ENCODE assay signal across 10 cellular contexts in the genomic region with DNA sequence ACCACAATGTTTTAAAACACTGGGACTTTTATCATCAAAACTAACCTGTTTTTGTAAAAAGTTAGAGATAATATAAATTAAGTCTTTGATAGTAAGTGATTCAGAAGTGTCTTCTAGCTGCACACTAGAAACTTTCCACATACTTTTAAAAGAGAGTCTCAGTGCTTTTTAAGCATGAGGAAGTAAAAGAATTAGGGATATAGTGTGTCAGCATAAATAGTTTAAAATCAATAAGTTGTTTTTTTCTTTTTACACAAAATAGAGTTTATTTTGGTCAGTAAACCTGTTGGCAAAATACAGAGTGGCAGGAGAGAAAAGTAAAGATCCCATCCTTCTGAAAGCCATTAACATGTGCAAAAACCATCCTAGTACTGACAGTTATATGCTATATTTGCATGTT. TPM values are rescaled to one million over a fixed set of nuclear protein-coding genes. Genes with fewer than 3 reads are reported as not detected.
DNase-seq lines count a peak whose midpoint lies in the region; FAIRE-seq and TF ChIP-seq lines count a peak whose summit lies in the region.
"Had no signal": no experiment of that assay in that cellular context is flagged by ENCODE, and none has a peak within 500 bp of the region (broad histone marks: within the 10 kb centered on the region; RNA-seq: fewer than 3 reads in every experiment).

No MANE protein-coding gene starts in this region.

- no peak overlapping the region for H3K27ac ChIP-seq in suprapubic skin

- no peak for FAIRE-seq in H54 (lab: Jason Lieb, UNC)
- FAIRE-seq: kidney had no signal

- H3K27me3 ChIP-seq in suprapubic skin (no peaks in the 10 kb centered on the region), H7 (ENCODE audit: control insufficient read depth, insufficient read depth, low read length) (no peaks in the 10 kb centered on the region)

- H3K36me3 ChIP-seq in suprapubic skin = peaks cover 3% of the 10 kb centered on the region
- H3K36me3 ChIP-seq in H7 (replicated peaks; ENCODE audit: control insufficient read depth, insufficient read depth, low read length) = no peaks in the 10 kb centered on the region

- H3K36me3 Mint-ChIP-seq in activated naive CD4-positive, alpha-beta T cell treated with anti-CD3 and anti-CD28 coated beads, Interleukin-2, amount 50 U/mL, for 24 hours = peaks cover 5% of the 10 kb centered on the region
- H3K36me3 Mint-ChIP-seq in activated CD4-positive, alpha-beta memory T cell treated with anti-CD3 and anti-CD28 coated beads for 36 hours = peaks cover 7% of the 10 kb centered on the region
- no peaks in the 10 kb centered on the region for H3K36me3 Mint-ChIP-seq in glutamatergic neuron (ENCODE audit: unreplicated experiment)

- TF ChIP-seq POLR2A in suprapubic skin (IDR thresholded peaks at IDR 0.05) (no peak), H54 (IDR thresholded peaks at IDR 0.05; ENCODE audit: low read depth, low read length) (no peak)

- intact Hi-C loops in activated CD4-positive, alpha-beta memory T cell treated with anti-CD3 and anti-CD28 coated beads for 36 hours (cut with micrococcal nuclease) = no loop called here

- H3K4me1 ChIP-seq in suprapubic skin = peaks cover 22% of the 10 kb centered on the region

- TF ChIP-seq CTCF in glutamatergic neuron (IDR thresholded peaks at IDR 0.05; ENCODE audit: partially characterized antibody, unreplicated experiment) (no peak), suprapubic skin (IDR thresholded peaks at IDR 0.05) (no peak)

- CTCF ChIA-PET in activated CD4-positive, alpha-beta memory T cell treated with anti-CD3 and anti-CD28 coated beads for 36 hours (lab: Charles Lee) = no interaction called here

- peak overlapping the region; percentile 97 for H3K4me3 Mint-ChIP-seq in activated naive CD4-positive, alpha-beta T cell treated with anti-CD3 and anti-CD28 coated beads, Interleukin-2, amount 50 U/mL, for 24 hours
- H3K4me3 Mint-ChIP-seq in activated CD4-positive, alpha-beta memory T cell treated with anti-CD3 and anti-CD28 coated beads for 36 hours = peak overlapping the region; percentile 87
- H3K4me3 Mint-ChIP-seq in glutamatergic neuron (ENCODE audit: unreplicated experiment) = peak overlapping the region; percentile 89

- H3K27ac Mint-ChIP-seq in activated naive CD4-positive, alpha-beta T cell treated with anti-CD3 and anti-CD28 coated beads, Interleukin-2, amount 50 U/mL, for 24 hours = no peak overlapping the region
- no peak overlapping the region for H3K27ac Mint-ChIP-seq in activated CD4-positive, alpha-beta memory T cell treated with anti-CD3 and anti-CD28 coated beads for 36 hours
- no peak overlapping the region for H3K27ac Mint-ChIP-seq in glutamatergic neuron (ENCODE audit: unreplicated experiment)

- peaks cover 37% of the 10 kb centered on the region for H3K4me1 Mint-ChIP-seq in activated naive CD4-positive, alpha-beta T cell treated with anti-CD3 and anti-CD28 coated beads, Interleukin-2, amount 50 U/mL, for 24 hours
- H3K4me1 Mint-ChIP-seq in activated CD4-positive, alpha-beta memory T cell treated with anti-CD3 and anti-CD28 coated beads for 36 hours (ENCODE audit: low read depth) = peaks cover 15% of the 10 kb centered on the region
- peaks cover 8% of the 10 kb centered on the region for H3K4me1 Mint-ChIP-seq in glutamatergic neuron (ENCODE audit: low read depth, unreplicated experiment)

- H3K4me3 ChIP-seq in suprapubic skin (peak overlapping the region; percentile 83), H7 (ENCODE audit: insufficient read depth, low read depth, low read length) (no peak overlapping the region)

- H3K27me3 Mint-ChIP-seq in activated naive CD4-positive, alpha-beta T cell treated with anti-CD3 and anti-CD28 coated beads, Interleukin-2, amount 50 U/mL, for 24 hours = no peaks in the 10 kb centered on the region
- no peaks in the 10 kb centered on the region for H3K27me3 Mint-ChIP-seq in activated CD4-positive, alpha-beta memory T cell treated with anti-CD3 and anti-CD28 coated beads for 36 hours
- H3K27me3 Mint-ChIP-seq in glutamatergic neuron (ENCODE audit: unreplicated experiment) = peaks cover 3% of the 10 kb centered on the region

- TF ChIP-seq EP300 in suprapubic skin (IDR thresholded peaks at IDR 0.05) = no peak

- no peaks in the 10 kb centered on the region for H3K9me3 Mint-ChIP-seq in activated naive CD4-positive, alpha-beta T cell treated with anti-CD3 and anti-CD28 coated beads, Interleukin-2, amount 50 U/mL, for 24 hours
- H3K9me3 Mint-ChIP-seq in activated CD4-positive, alpha-beta memory T cell treated with anti-CD3 and anti-CD28 coated beads for 36 hours = no peaks in the 10 kb centered on the region
- peaks cover 4% of the 10 kb centered on the region for H3K9me3 Mint-ChIP-seq in glutamatergic neuron (ENCODE audit: unreplicated experiment)

- H3K9me3 ChIP-seq in suprapubic skin = no peaks in the 10 kb centered on the region

- DNase-seq in activated naive CD4-positive, alpha-beta T cell treated with anti-CD3 and anti-CD28 coated beads, Interleukin-2, amount 50 U/mL, for 16 hours = no peak
- DNase-seq in activated CD4-positive, alpha-beta memory T cell treated with anti-CD3 and anti-CD28 coated beads for 36 hours = no peak
- DNase-seq in glutamatergic neuron (no peak), suprapubic skin (ENCODE audit: low spot score in 2 of 2) (no peak), HuH-7.5 (ENCODE audit: low spot score) (no peak), H54 (ENCODE audit: insufficient read length, low spot score) (no peak), H7 (no peak)
- DNase-seq: amygdala, kidney had no signal

- POLR2A ChIA-PET in activated CD4-positive, alpha-beta memory T cell treated with anti-CD3 and anti-CD28 coated beads for 36 hours (lab: Charles Lee) = no interaction called here

RNA-seq across cellular contexts. Expression of gene DNM1L, which starts 1.7 kb away (rescaled TPM):
- total RNA-seq in activated CD4-positive, alpha-beta memory T cell treated with anti-CD3 and anti-CD28 coated beads for 36 hours = 10 to 100 TPM; 59.0 to 62.5 TPM
- 167 TPM for total RNA-seq in glutamatergic neuron (ENCODE audit: unreplicated experiment)
- 10 to 100 TPM; 32.8 to 83.4 (median 35.9) TPM for total RNA-seq in suprapubic skin
- total RNA-seq in H7 (2014; rRNA removed; shearing (Covaris generic)) = 63.4 and 78.7 TPM in 2 replicates
